19 cellular contexts compared by ENCODE assay signal in the genomic region with DNA sequence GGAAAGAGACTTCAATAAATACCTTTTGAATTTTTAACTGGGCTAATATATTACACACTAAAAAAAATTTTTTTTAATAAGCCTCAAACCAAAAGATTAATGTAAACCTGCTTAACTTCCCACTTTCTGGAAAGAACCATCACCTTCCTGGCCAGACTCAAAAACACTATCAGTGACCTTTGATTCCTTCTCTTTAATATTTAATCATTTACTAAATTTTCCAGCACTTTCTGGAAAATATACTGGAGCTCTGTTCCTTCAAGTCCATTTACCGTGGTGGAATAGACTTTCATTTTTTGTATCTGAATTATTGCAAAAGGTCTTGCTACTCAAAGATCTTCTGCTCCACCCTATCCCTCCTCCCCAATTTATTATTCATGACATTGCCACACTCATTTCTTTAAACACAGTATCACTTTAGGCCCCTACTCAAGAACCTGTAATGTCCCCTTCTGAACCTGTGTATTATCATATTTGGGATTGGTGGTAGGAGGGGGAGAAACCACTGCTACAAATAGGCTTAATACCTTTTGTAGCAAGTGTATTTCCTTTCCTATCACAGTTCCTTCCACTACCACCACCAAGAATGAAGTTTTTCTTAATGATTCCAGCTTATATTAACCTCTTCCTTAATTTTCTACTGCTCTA. TPM values are rescaled to one million over a fixed set of nuclear protein-coding genes. Genes with fewer than 3 reads are reported as not detected.
DNase-seq lines count a peak whose midpoint lies in the region; ATAC-seq and TF ChIP-seq lines count a peak whose summit lies in the region.
"Had no signal": no experiment of that assay in that cellular context is flagged by ENCODE, and none has a peak within 500 bp of the region (broad histone marks: within the 10 kb centered on the region; RNA-seq: fewer than 3 reads in every experiment).

No MANE protein-coding gene starts in this region.

- H3K9me3 ChIP-seq in right lobe of liver = no peaks in the 10 kb centered on the region
- H3K9me3 ChIP-seq: esophagus squamous epithelium, left ventricle myocardium inferior had no signal

- peak overlapping the region; percentile 79 to 96 (median 95) for H3K27ac ChIP-seq in right lobe of liver
- H3K27ac ChIP-seq: esophagus squamous epithelium, left ventricle myocardium inferior had no signal

- TF ChIP-seq CTCF in right lobe of liver (IDR thresholded peaks at IDR 0.05) = no peak
- no peak for TF ChIP-seq CTCF in MCF 10A (IDR thresholded peaks at IDR 0.05; ENCODE audit: unreplicated experiment)

- no peaks in the 10 kb centered on the region for H3K27me3 ChIP-seq in right lobe of liver
- H3K27me3 ChIP-seq: esophagus squamous epithelium had no signal

- POLR2A ChIA-PET in MCF 10A (lab: Yijun Ruan, JAX) = interaction anchor here (1.2 to 1.6 kb wide), 5 partner anchors 8 to 17 kb away, joined by 3 to 5 read pairs (median 5); a partner anchor contains a TSS

- no TSS peak for BruUV-seq in MCF 10A (replicated peaks; lab: Mats Ljungman, UMichigan)

- no peak for DNase-seq in activated T-cell treated with anti-CD3 and anti-CD28 coated beads, Interleukin-2, amount 50 U/mL, for 24 hours
- no peak for DNase-seq in activated T-cell treated with anti-CD3 and anti-CD28 coated beads, Interleukin-2, amount 50 U/mL, for 48 hours
- no peak for DNase-seq in activated naive CD8-positive, alpha-beta T cell treated with anti-CD3 and anti-CD28 coated beads, Interleukin-2, amount 50 U/mL, for 24 hours
- DNase-seq in right lobe of liver (no peak), iPS-NIHi11 (ENCODE audit: low spot score) (no peak), MCF 10A (ENCODE audit: unreplicated experiment) (no peak)
- DNase-seq: ACHN; activated CD4-positive, alpha-beta T cell treated with anti-CD3 and anti-CD28 coated beads, Interleukin-2, amount 50 U/mL, for 4 hours; activated T-cell treated with anti-CD3 and anti-CD28 coated beads, Interleukin-2, amount 50 U/mL, for 1 hour; C1 segment of cervical spinal cord; central memory CD4-positive, alpha-beta T cell; esophagus squamous epithelium; left ventricle myocardium inferior; NCI-H1436 treated with DMSO at 0.1 percent for 48 hours; NCI-H2171; Right ventricle myocardium superior; stimulated activated CD4-positive, alpha-beta T cell treated with anti-CD3 and anti-CD28 coated beads, Interleukin-2, amount 100 ng/mL, for 24 hours had no signal

- CTCF ChIA-PET in MCF 10A (lab: Yijun Ruan, JAX) = interaction anchor here (1.2 kb wide), 1 partner anchor 67 kb away, joined by 3 read pairs; no protein-coding TSS in a partner anchor

- H3K36me3 ChIP-seq in right lobe of liver = peaks cover 0 to 28% (median 11%) of the 10 kb centered on the region in 4 donors

- intact Hi-C loops in right lobe of liver (cut with DNase I) (no loop called here), MCF 10A (cut with micrococcal nuclease) (no loop called here)

- H3K36me3 Mint-ChIP-seq in activated T-cell treated with anti-CD3 and anti-CD28 coated beads, Interleukin-2, amount 50 U/mL, for 24 hours (ENCODE audit: low read depth) = peaks cover 77% of the 10 kb centered on the region
- peaks cover 49% of the 10 kb centered on the region for H3K36me3 Mint-ChIP-seq in activated naive CD8-positive, alpha-beta T cell treated with anti-CD3 and anti-CD28 coated beads, Interleukin-2, amount 50 U/mL, for 24 hours (ENCODE audit: low read depth)
- H3K36me3 Mint-ChIP-seq in stimulated activated memory B cell treated with anti-CD40 and anti-IgM and Interleukin-4, amounts not matched to agents 10 μg/mL and 1 μg/mL and 100 μg/mL, for 72 hours = peaks cover 20% of the 10 kb centered on the region
- H3K36me3 Mint-ChIP-seq in MCF 10A (ENCODE audit: insufficient read depth, unreplicated experiment) = peaks cover 52% of the 10 kb centered on the region

- ATAC-seq in activated naive CD8-positive, alpha-beta T cell treated with anti-CD3 and anti-CD28 coated beads, Interleukin-2, amount 50 U/mL, for 24 hours = no peak
- ATAC-seq in right lobe of liver (peak; percentile 78 to 86 (median 83)), GM21529 (IDR thresholded peaks at IDR 0.05; ENCODE audit: unreplicated experiment) (no peak)
- ATAC-seq in stimulated activated memory B cell treated with anti-CD40 and anti-IgM and Interleukin-4, amounts not matched to agents 10 μg/mL and 1 μg/mL and 100 μg/mL, for 72 hours = no peak

- H3K27me3 Mint-ChIP-seq in activated T-cell treated with anti-CD3 and anti-CD28 coated beads, Interleukin-2, amount 50 U/mL, for 24 hours = no peaks in the 10 kb centered on the region
- H3K27me3 Mint-ChIP-seq in activated naive CD8-positive, alpha-beta T cell treated with anti-CD3 and anti-CD28 coated beads, Interleukin-2, amount 50 U/mL, for 24 hours = no peaks in the 10 kb centered on the region
- no peaks in the 10 kb centered on the region for H3K27me3 Mint-ChIP-seq in stimulated activated memory B cell treated with anti-CD40 and anti-IgM and Interleukin-4, amounts not matched to agents 10 μg/mL and 1 μg/mL and 100 μg/mL, for 72 hours
- H3K27me3 Mint-ChIP-seq in MCF 10A (ENCODE audit: insufficient read depth, unreplicated experiment) = no peaks in the 10 kb centered on the region

- peaks cover 0 to 48% (median 14%) of the 10 kb centered on the region in 4 donors for H3K4me1 ChIP-seq in right lobe of liver

- no peak for TF ChIP-seq POLR2A in right lobe of liver (IDR thresholded peaks at IDR 0.05)

- H3K4me3 ChIP-seq in right lobe of liver = no peak overlapping the region
- H3K4me3 ChIP-seq: esophagus squamous epithelium, left ventricle myocardium inferior had no signal

- 11% methylated on average over 1 of the region's 1 CpG for WGBS in right lobe of liver (ENCODE audit: insufficient coverage, low coverage, low lambda C conversion rate, missing lambda C conversion rate)

- H3K9me3 Mint-ChIP-seq in activated T-cell treated with anti-CD3 and anti-CD28 coated beads, Interleukin-2, amount 50 U/mL, for 24 hours = no peaks in the 10 kb centered on the region
- no peaks in the 10 kb centered on the region for H3K9me3 Mint-ChIP-seq in activated naive CD8-positive, alpha-beta T cell treated with anti-CD3 and anti-CD28 coated beads, Interleukin-2, amount 50 U/mL, for 24 hours
- H3K9me3 Mint-ChIP-seq in stimulated activated memory B cell treated with anti-CD40 and anti-IgM and Interleukin-4, amounts not matched to agents 10 μg/mL and 1 μg/mL and 100 μg/mL, for 72 hours = no peaks in the 10 kb centered on the region
- no peaks in the 10 kb centered on the region for H3K9me3 Mint-ChIP-seq in MCF 10A (ENCODE audit: unreplicated experiment)

- peak overlapping the region; percentile 69 for H3K27ac Mint-ChIP-seq in activated T-cell treated with anti-CD3 and anti-CD28 coated beads, Interleukin-2, amount 50 U/mL, for 24 hours
- H3K27ac Mint-ChIP-seq in activated naive CD8-positive, alpha-beta T cell treated with anti-CD3 and anti-CD28 coated beads, Interleukin-2, amount 50 U/mL, for 24 hours = peak overlapping the region; percentile 16
- H3K27ac Mint-ChIP-seq in stimulated activated memory B cell treated with anti-CD40 and anti-IgM and Interleukin-4, amounts not matched to agents 10 μg/mL and 1 μg/mL and 100 μg/mL, for 72 hours = peak overlapping the region; percentile 31
- no peak overlapping the region for H3K27ac Mint-ChIP-seq in MCF 10A (ENCODE audit: low read depth, unreplicated experiment)

- peaks cover 73% of the 10 kb centered on the region for H3K4me1 Mint-ChIP-seq in activated T-cell treated with anti-CD3 and anti-CD28 coated beads, Interleukin-2, amount 50 U/mL, for 24 hours (ENCODE audit: low read depth)
- peaks cover 50% of the 10 kb centered on the region for H3K4me1 Mint-ChIP-seq in activated naive CD8-positive, alpha-beta T cell treated with anti-CD3 and anti-CD28 coated beads, Interleukin-2, amount 50 U/mL, for 24 hours
- H3K4me1 Mint-ChIP-seq in stimulated activated memory B cell treated with anti-CD40 and anti-IgM and Interleukin-4, amounts not matched to agents 10 μg/mL and 1 μg/mL and 100 μg/mL, for 72 hours = peaks cover 29% of the 10 kb centered on the region
- peaks cover 7% of the 10 kb centered on the region for H3K4me1 Mint-ChIP-seq in MCF 10A (ENCODE audit: insufficient read depth, unreplicated experiment)

- no peak overlapping the region for H3K4me3 Mint-ChIP-seq in activated T-cell treated with anti-CD3 and anti-CD28 coated beads, Interleukin-2, amount 50 U/mL, for 24 hours
- no peak overlapping the region for H3K4me3 Mint-ChIP-seq in activated naive CD8-positive, alpha-beta T cell treated with anti-CD3 and anti-CD28 coated beads, Interleukin-2, amount 50 U/mL, for 24 hours
- H3K4me3 Mint-ChIP-seq in stimulated activated memory B cell treated with anti-CD40 and anti-IgM and Interleukin-4, amounts not matched to agents 10 μg/mL and 1 μg/mL and 100 μg/mL, for 72 hours = no peak overlapping the region
- no peak overlapping the region for H3K4me3 Mint-ChIP-seq in MCF 10A (ENCODE audit: unreplicated experiment)

RNA-seq across cellular contexts. Expression of a gene that starts 7.4 kb away (rescaled TPM):
- total RNA-seq in right lobe of liver = 10 to 100 TPM; 34.3 to 62.4 (median 37.8) TPM
- 97.2 and 97.4 TPM in 2 replicates for total RNA-seq in MCF 10A (2022)

Comparison
In these comparisons a context has a peak if more than half of its experiments do, and no peak if none do; other contexts are left out.
1. ATAC-seq: peak in right lobe of liver (4 of 4); none in activated naive CD8-positive, alpha-beta T cell treated with anti-CD3 and anti-CD28 coated beads, Interleukin-2, amount 50 U/mL, for 24 hours (single experiment), stimulated activated memory B cell treated with anti-CD40 and anti-IgM and Interleukin-4, amounts not matched to agents 10 μg/mL and 1 μg/mL and 100 μg/mL, for 72 hours (single experiment) and GM21529 (single experiment).